24 cellular contexts compared by ENCODE assay signal in the genomic region with DNA sequence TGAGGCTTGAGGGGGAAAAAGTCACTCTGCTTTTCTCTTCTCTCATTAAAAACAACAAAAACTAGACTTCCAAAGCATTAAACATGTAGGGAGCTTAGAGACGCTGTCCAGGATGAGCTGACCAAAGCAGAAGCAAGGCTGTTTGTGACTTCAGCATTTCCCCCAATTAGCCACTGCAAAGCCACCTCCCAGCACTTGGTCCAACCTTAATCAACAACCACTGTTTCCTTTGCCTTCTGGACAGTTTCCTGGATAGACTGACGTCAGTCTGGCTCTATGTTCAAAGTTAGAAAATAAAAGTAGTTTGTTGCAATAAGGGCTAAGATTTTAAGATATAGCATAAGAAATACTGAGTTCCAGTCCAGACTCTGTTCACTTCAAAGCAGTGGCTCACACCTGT. TPM values are rescaled to one million over a fixed set of nuclear protein-coding genes. Genes with fewer than 3 reads are reported as not detected.
"Had no signal": no experiment of that assay in that cellular context is flagged by ENCODE, and none has a peak within 500 bp of the region (broad histone marks: within the 10 kb centered on the region; RNA-seq: fewer than 3 reads in every experiment).

No MANE protein-coding gene starts in this region.

- H3K27me3 ChIP-seq: adrenal gland, cardiac muscle cell, suprapubic skin had no signal

- H3K4me3 ChIP-seq: adrenal gland, cardiac muscle cell, coronary artery, lung, mucosa of descending colon, skin epidermis, suprapubic skin had no signal

- H3K9me3 Mint-ChIP-seq: activated CD4-positive, alpha-beta memory T cell treated with anti-CD3 and anti-CD28 coated beads for 36 hours; activated naive CD4-positive, alpha-beta T cell treated with anti-CD3 and anti-CD28 coated beads for 36 hours; activated T-helper 2 cell treated with anti-CD3 and anti-CD28 coated beads, Interferon-gamma antibody, Interleukin-2, Interleukin-4, amounts not matched to agents 10 μg/mL and 5 μg/mL and 100 μg/mL, durations not matched to agents 14 hours and 24 hours and 36 hours; effector memory CD8-positive, alpha-beta T cell; naive thymus-derived CD4-positive, alpha-beta T cell; T-cell had no signal

- H3K4me3 Mint-ChIP-seq: activated CD4-positive, alpha-beta memory T cell treated with anti-CD3 and anti-CD28 coated beads for 36 hours; activated CD4-positive, alpha-beta T cell treated with anti-CD3 and anti-CD28 coated beads for 36 hours; activated CD8-positive, alpha-beta memory T cell treated with anti-CD3 and anti-CD28 coated beads, Interleukin-2, amount 10 ng/mL, durations not matched to agents 7 days and 5 days; activated naive CD4-positive, alpha-beta T cell treated with anti-CD3 and anti-CD28 coated beads for 36 hours; effector memory CD8-positive, alpha-beta T cell; naive thymus-derived CD4-positive, alpha-beta T cell; T-cell had no signal

- H3K36me3 Mint-ChIP-seq: activated CD4-positive, alpha-beta memory T cell treated with anti-CD3 and anti-CD28 coated beads for 36 hours; naive thymus-derived CD4-positive, alpha-beta T cell; T-cell had no signal

- H3K27ac Mint-ChIP-seq: activated CD4-positive, alpha-beta memory T cell treated with anti-CD3 and anti-CD28 coated beads for 36 hours; activated CD4-positive, alpha-beta T cell treated with anti-CD3 and anti-CD28 coated beads for 36 hours; activated CD8-positive, alpha-beta memory T cell treated with anti-CD3 and anti-CD28 coated beads, Interleukin-2, amount 10 ng/mL, durations not matched to agents 7 days and 5 days; activated naive CD4-positive, alpha-beta T cell treated with anti-CD3 and anti-CD28 coated beads for 36 hours; activated T-helper 2 cell treated with anti-CD3 and anti-CD28 coated beads, Interferon-gamma antibody, Interleukin-2, Interleukin-4, amounts not matched to agents 10 μg/mL and 5 μg/mL and 100 μg/mL, durations not matched to agents 14 hours and 24 hours and 36 hours; effector memory CD8-positive, alpha-beta T cell; naive thymus-derived CD4-positive, alpha-beta T cell; T-cell had no signal

- ATAC-seq: activated CD4-positive, alpha-beta T cell treated with anti-CD3 and anti-CD28 coated beads for 36 hours; activated CD8-positive, alpha-beta memory T cell treated with anti-CD3 and anti-CD28 coated beads, Interleukin-2, amount 10 ng/mL, durations not matched to agents 7 days and 5 days; effector memory CD8-positive, alpha-beta T cell; mucosa of descending colon; naive thymus-derived CD4-positive, alpha-beta T cell; stimulated activated naive CD8-positive, alpha-beta T cell treated with anti-CD3 and anti-CD28 coated beads, Interleukin-15, Interleukin-2, amounts not matched to agents 100 U/mL and 50 U/mL, for 24 hours; T-cell had no signal

- H3K9me3 ChIP-seq: adrenal gland, mucosa of descending colon, SK-N-SH, suprapubic skin had no signal

- H3K9ac ChIP-seq: SK-N-SH had no signal

- FAIRE-seq: kidney had no signal

- DNase-seq: activated CD4-positive, alpha-beta memory T cell treated with anti-CD3 and anti-CD28 coated beads for 36 hours; activated CD4-positive, alpha-beta T cell treated with anti-CD3 and anti-CD28 coated beads for 36 hours; activated CD8-positive, alpha-beta memory T cell treated with anti-CD3 and anti-CD28 coated beads, Interleukin-2, amount 10 ng/mL, durations not matched to agents 7 days and 5 days; activated naive CD4-positive, alpha-beta T cell treated with anti-CD3 and anti-CD28 coated beads for 36 hours; activated T-cell treated with anti-CD3 and anti-CD28 coated beads, Interleukin-2, amount 50 U/mL, for 1 hour; adrenal gland; effector memory CD8-positive, alpha-beta T cell; kidney; mucosa of descending colon; naive thymus-derived CD4-positive, alpha-beta T cell; retina; SK-N-SH; stimulated activated naive CD8-positive, alpha-beta T cell treated with anti-CD3 and anti-CD28 coated beads, Interleukin-15, Interleukin-2, amounts not matched to agents 100 U/mL and 50 U/mL, for 24 hours; T-cell; T-helper 9 cell; trophoblast cell had no signal

- H3K27ac ChIP-seq: adrenal gland, cardiac muscle cell, skin epidermis, suprapubic skin, VCaP had no signal

- H3K36me3 ChIP-seq: adrenal gland, cardiac muscle cell, suprapubic skin had no signal

- H3K4me2 ChIP-seq: SK-N-SH had no signal

- H3K27me3 Mint-ChIP-seq: activated CD4-positive, alpha-beta memory T cell treated with anti-CD3 and anti-CD28 coated beads for 36 hours had no signal

RNA-seq across cellular contexts. Expression of gene CHST5, which starts 17.0 kb away (rescaled TPM):
- total RNA-seq: activated T-helper 2 cell treated with anti-CD3 and anti-CD28 coated beads, Interferon-gamma antibody, Interleukin-2, Interleukin-4, amounts not matched to agents 10 μg/mL and 5 μg/mL and 100 μg/mL, durations not matched to agents 14 hours and 24 hours and 36 hours; epithelial cell of proximal tubule; naive thymus-derived CD4-positive, alpha-beta T cell had no signal
- polyA plus RNA-seq: cardiac muscle cell; naive thymus-derived CD4-positive, alpha-beta T cell had no signal

RNA-seq across cellular contexts. Expression of gene CHST6, which starts 57.7 kb away (rescaled TPM):
- total RNA-seq: activated CD4-positive, alpha-beta memory T cell treated with anti-CD3 and anti-CD28 coated beads for 36 hours; activated CD4-positive, alpha-beta T cell treated with anti-CD3 and anti-CD28 coated beads for 36 hours; activated naive CD4-positive, alpha-beta T cell treated with anti-CD3 and anti-CD28 coated beads for 36 hours; activated T-helper 2 cell treated with anti-CD3 and anti-CD28 coated beads, Interferon-gamma antibody, Interleukin-2, Interleukin-4, amounts not matched to agents 10 μg/mL and 5 μg/mL and 100 μg/mL, durations not matched to agents 14 hours and 24 hours and 36 hours had no signal
- polyA plus RNA-seq: naive thymus-derived CD4-positive, alpha-beta T cell had no signal
